17 cellular contexts compared by ENCODE assay signal in the genomic region with DNA sequence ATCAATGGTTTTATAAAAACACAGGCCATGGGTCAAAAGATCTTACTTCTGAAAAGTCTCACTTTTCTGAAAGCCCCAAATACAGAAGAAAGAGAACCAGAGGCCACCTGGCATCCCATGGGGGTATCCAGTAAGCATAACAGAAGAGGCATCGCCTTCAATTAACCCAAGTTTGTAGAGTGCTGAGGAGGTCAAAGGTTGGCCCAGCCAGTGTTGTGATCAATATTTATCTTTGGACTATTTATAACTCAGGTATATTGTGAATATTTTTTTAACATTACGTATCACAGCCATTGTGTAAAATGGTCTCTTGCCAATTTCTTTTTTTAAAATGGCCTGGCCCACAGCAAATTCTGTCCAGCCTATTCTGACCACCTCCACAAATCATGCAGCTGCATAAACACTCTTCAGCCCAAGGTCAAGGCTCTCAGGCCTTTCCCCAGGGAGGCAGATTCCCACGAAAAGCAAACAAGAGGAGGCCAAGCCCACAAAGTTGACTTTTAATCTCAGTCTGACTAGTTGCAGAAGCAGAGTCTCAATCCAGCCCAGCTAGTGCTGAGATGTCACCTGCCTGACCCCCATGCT. TPM values are rescaled to one million over a fixed set of nuclear protein-coding genes. Genes with fewer than 3 reads are reported as not detected.
DNase-seq lines count a peak whose midpoint lies in the region; ATAC-seq and TF ChIP-seq lines count a peak whose summit lies in the region.
"Had no signal": no experiment of that assay in that cellular context is flagged by ENCODE, and none has a peak within 500 bp of the region (broad histone marks: within the 10 kb centered on the region; RNA-seq: fewer than 3 reads in every experiment).

No MANE protein-coding gene starts in this region.

- H3K4me1 ChIP-seq in right lobe of liver: peaks cover 0 to 31% (median 4%) of the 10 kb centered on the region in 4 donors
- peaks cover 0 to 73% (median 47%) of the 10 kb centered on the region in 4 donors for H3K4me1 ChIP-seq in tibial nerve

- TF ChIP-seq POLR2A in right lobe of liver (IDR thresholded peaks at IDR 0.05) (no peak), tibial nerve (IDR thresholded peaks at IDR 0.05) (no peak)

- H3K4me3 ChIP-seq in right lobe of liver (no peak overlapping the region), tibial nerve (no peak overlapping the region)
- H3K4me3 ChIP-seq: esophagus squamous epithelium, SJCRH30 had no signal

- no peaks in the 10 kb centered on the region for H3K27me3 ChIP-seq in right lobe of liver
- no peaks in the 10 kb centered on the region for H3K27me3 ChIP-seq in tibial nerve
- H3K27me3 ChIP-seq: esophagus squamous epithelium, SJCRH30 had no signal

- H3K36me3 ChIP-seq in right lobe of liver: peaks cover 0 to 6% (median 0%) of the 10 kb centered on the region in 4 donors
- peaks cover 0 to 20% (median 0%) of the 10 kb centered on the region in 3 donors for H3K36me3 ChIP-seq in tibial nerve

- ATAC-seq in right lobe of liver: peak; percentile 5 to 45 (median 32)
- ATAC-seq in HG03025 (IDR thresholded peaks at IDR 0.05; ENCODE audit: low FRiP score, unreplicated experiment): no peak
- ATAC-seq: activated CD4-positive, alpha-beta T cell treated with anti-CD3 and anti-CD28 coated beads for 36 hours had no signal

- DNase-seq in NCI-H2196 (lab: John Stamatoyannopoulos, UW; ENCODE audit: unreplicated experiment) (peak; percentile 16), NCI-H2196 treated with DMSO at 0.1 percent for 48 hours (lab: John Stamatoyannopoulos, UW; ENCODE audit: unreplicated experiment) (no peak), dermis microvascular lymphatic vessel endothelial cell (ENCODE audit: low read depth in 2 of 2) (peak; percentile 87 to 97), right lobe of liver (no peak), tibial nerve (ENCODE audit: low spot score in 2 of 2) (peak; percentile 52 to 63), D341Med (ENCODE audit: low spot score) (no peak), occipital lobe (lab: John Stamatoyannopoulos, UW) (no peak)
- DNase-seq: activated CD4-positive, alpha-beta T cell treated with anti-CD3 and anti-CD28 coated beads for 36 hours; activated naive CD8-positive, alpha-beta T cell treated with anti-CD3 and anti-CD28 coated beads for 36 hours; esophagus squamous epithelium; GDM1; GOT3; NCI-H2171 treated with DMSO at 0.1 percent for 48 hours; stimulated activated CD4-positive, alpha-beta T cell treated with anti-CD3 and anti-CD28 coated beads, Interleukin-12 subunit alpha, Interleukin-12 subunit beta, amount 100 ng/mL, for 4 hours had no signal

- WGBS in right lobe of liver (ENCODE audit: insufficient coverage, low coverage, low lambda C conversion rate, missing lambda C conversion rate): 17% methylated on average over 3 of the region's 3 CpGs
- 44% methylated on average over 3 of the region's 3 CpGs for WGBS in tibial nerve, 2 donors

- peak in 1 of 2 donors; percentile 76 for TF ChIP-seq EP300 in tibial nerve (IDR thresholded peaks at IDR 0.05)

- TF ChIP-seq CTCF in right lobe of liver (IDR thresholded peaks at IDR 0.05) (no peak), tibial nerve (IDR thresholded peaks at IDR 0.05) (no peak)

- intact Hi-C loops in right lobe of liver (cut with DNase I): no loop called here

- no peaks in the 10 kb centered on the region for H3K9me3 ChIP-seq in right lobe of liver
- H3K9me3 ChIP-seq in tibial nerve: no peaks in the 10 kb centered on the region
- H3K9me3 ChIP-seq: esophagus squamous epithelium, SJCRH30 had no signal

- no peak overlapping the region for H3K27ac ChIP-seq in right lobe of liver
- H3K27ac ChIP-seq in tibial nerve: peak overlapping the region in 1 of 4 donors; percentile 81
- H3K27ac ChIP-seq: KMS-11, SJCRH30 had no signal

RNA-seq across cellular contexts. Expression of gene SPTBN5, which starts 26.2 kb away (rescaled TPM):
- 0.63 and 2.7 TPM in 2 replicates for total RNA-seq in dermis microvascular lymphatic vessel endothelial cell
- total RNA-seq in right lobe of liver: 1 to 10 TPM in 2 of 6 experiments, under 1 TPM in 4; 0.06 to 3.2 (median 0.81) TPM
- total RNA-seq in tibial nerve: 10 to 100 TPM; 16.5 to 34.5 (median 19.9) TPM
- 0.16 TPM for total RNA-seq in occipital lobe

RNA-seq across cellular contexts. Expression of gene EHD4, which starts 52.3 kb away (rescaled TPM):
- 66.4 and 68.8 TPM in 2 replicates for total RNA-seq in dermis microvascular lymphatic vessel endothelial cell
- 10 to 100 TPM in 3 of 6 experiments, 1 to 10 TPM in 3; 4.7 to 21.5 (median 11.1) TPM for total RNA-seq in right lobe of liver
- total RNA-seq in tibial nerve: 10 to 100 TPM; 13.2 to 31.5 (median 22.0) TPM
- 2.2 TPM for total RNA-seq in occipital lobe

Comparison
In these comparisons a context has a peak if more than half of its experiments do, and no peak if none do; other contexts are left out.
1. DNase-seq: peak in NCI-H2196 (single experiment), dermis microvascular lymphatic vessel endothelial cell (2 of 2) and tibial nerve (2 of 2); none in NCI-H2196 treated with DMSO at 0.1 percent for 48 hours (single experiment), right lobe of liver (0 of 3), D341Med (single experiment) and occipital lobe (single experiment).